ENCODE assay signal across 18 cellular contexts in the genomic region with DNA sequence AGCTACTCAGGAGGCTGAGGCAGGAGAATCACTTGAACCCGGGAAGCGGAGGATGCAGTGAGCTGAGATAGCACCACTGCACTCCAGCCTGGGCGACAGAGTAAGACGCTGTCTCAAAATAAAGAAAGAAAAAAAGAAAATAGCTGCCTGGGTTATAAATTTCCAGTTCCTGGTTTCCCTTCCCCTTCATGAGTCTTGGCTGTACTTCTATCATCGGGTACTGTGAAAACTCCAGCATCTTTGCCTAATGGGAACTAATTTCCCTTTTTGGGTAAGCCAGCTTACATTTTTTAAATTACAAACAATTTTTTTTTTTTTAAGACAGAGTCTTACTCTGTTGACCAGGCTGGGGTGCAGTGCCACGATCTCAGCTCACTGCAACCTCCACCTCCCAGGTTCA. TPM values are rescaled to one million over a fixed set of nuclear protein-coding genes. Genes with fewer than 3 reads are reported as not detected.
A peak's percentile ranks its signal among the peaks of the same experiment; 100 is the strongest.
DNase-seq lines count a peak whose midpoint lies in the region; ATAC-seq and TF ChIP-seq lines count a peak whose summit lies in the region.
"Had no signal": no experiment of that assay in that cellular context is flagged by ENCODE, and none has a peak within 500 bp of the region (broad histone marks: within the 10 kb centered on the region; RNA-seq: fewer than 3 reads in every experiment).

No MANE protein-coding gene starts in this region.

- H3K36me3 Mint-ChIP-seq in T-helper 17 cell (ENCODE audit: low read depth), result peaks cover 5% of the 10 kb centered on the region

- no peaks in the 10 kb centered on the region for H3K36me3 ChIP-seq in BLaER1
- H3K36me3 ChIP-seq: gastrocnemius medialis, pancreas had no signal

- no peaks in the 10 kb centered on the region for H3K27me3 Mint-ChIP-seq in T-helper 17 cell

- H3K27ac ChIP-seq in BLaER1, result no peak overlapping the region
- H3K27ac ChIP-seq: gastrocnemius medialis, pancreas had no signal

- DNase-seq in GM12864 (ENCODE audit: low read depth), result no peak
- DNase-seq in T-helper 17 cell, result no peak
- DNase-seq in pons (ENCODE audit: low spot score), result peak; percentile 56
- DNase-seq in SK-N-DZ (ENCODE audit: low spot score), result no peak
- DNase-seq: activated CD4-positive, alpha-beta T cell treated with anti-CD3 and anti-CD28 coated beads, Interleukin-2, amount 50 U/mL, for 48 hours; anterior cingulate cortex; central memory CD4-positive, alpha-beta T cell; DMS79 treated with DMSO at 0.1 percent for 48 hours; gastrocnemius medialis; kidney glomerular epithelial cell; mammary epithelial cell; NCI-H1105 treated with DMSO at 0.1 percent for 48 hours; NCI-H2081 treated with DMSO at 0.1 percent for 48 hours; pancreas; T-helper 2 cell had no signal

- peak overlapping the region; percentile 12; the same call in 1 of the 2 replicates for H3K4me2 ChIP-seq in BLaER1

- no peak overlapping the region for H3K4me3 Mint-ChIP-seq in T-helper 17 cell

- ATAC-seq in T-helper 17 cell, result no peak
- no peak for ATAC-seq in GM18498 (IDR thresholded peaks at IDR 0.05; ENCODE audit: unreplicated experiment)
- ATAC-seq in HG03135 (IDR thresholded peaks at IDR 0.05; ENCODE audit: unreplicated experiment), result no peak
- ATAC-seq: gastrocnemius medialis had no signal

- no peaks in the 10 kb centered on the region; the same call in 1 of the 2 replicates for H3K9me3 ChIP-seq in BLaER1
- no peaks in the 10 kb centered on the region for H3K9me3 ChIP-seq in T-helper 17 cell (ENCODE audit: control insufficient read depth, low read length, poor library complexity, severe bottlenecking)
- H3K9me3 ChIP-seq: gastrocnemius medialis, pancreas had no signal

- H3K27me3 ChIP-seq in BLaER1, result no peaks in the 10 kb centered on the region
- H3K27me3 ChIP-seq: gastrocnemius medialis, pancreas had no signal

- H3K9ac ChIP-seq in BLaER1, result no peak overlapping the region

- TF ChIP-seq CTCF in GM12864 (IDR thresholded peaks at IDR 0.05; ENCODE audit: low read depth, low read length, missing control alignments), result no peak

- no peak overlapping the region for H3K4me3 ChIP-seq in BLaER1
- peak overlapping the region; percentile 5; the same call in 1 of the 2 replicates for H3K4me3 ChIP-seq in GM12864 (ENCODE audit: low read depth, low read length)
- H3K4me3 ChIP-seq: gastrocnemius medialis, pancreas had no signal

- peaks cover 90% of the 10 kb centered on the region for H4K20me1 ChIP-seq in BLaER1

- H3K27ac Mint-ChIP-seq in T-helper 17 cell, result peak overlapping the region; percentile 41

- peaks cover 30% of the 10 kb centered on the region for H3K4me1 ChIP-seq in BLaER1

- H3K4me1 Mint-ChIP-seq in T-helper 17 cell, result peaks cover 27% of the 10 kb centered on the region

RNA-seq across cellular contexts. Expression of a gene that starts 15.0 kb away (rescaled TPM):
- total RNA-seq in T-helper 17 cell, result 10 to 100 TPM; 63.5 to 71.7 TPM
- 10.3 and 12.5 TPM in 2 replicates for polyA plus RNA-seq in SK-N-DZ (2014; cell fraction: cytosol; rRNA removed)
- 9.8 and 11.0 TPM in 2 replicates for polyA plus RNA-seq in SK-N-DZ (2014; cell fraction: nucleus; rRNA removed)
